ENCODE assay signal across 15 cellular contexts in the genomic region with DNA sequence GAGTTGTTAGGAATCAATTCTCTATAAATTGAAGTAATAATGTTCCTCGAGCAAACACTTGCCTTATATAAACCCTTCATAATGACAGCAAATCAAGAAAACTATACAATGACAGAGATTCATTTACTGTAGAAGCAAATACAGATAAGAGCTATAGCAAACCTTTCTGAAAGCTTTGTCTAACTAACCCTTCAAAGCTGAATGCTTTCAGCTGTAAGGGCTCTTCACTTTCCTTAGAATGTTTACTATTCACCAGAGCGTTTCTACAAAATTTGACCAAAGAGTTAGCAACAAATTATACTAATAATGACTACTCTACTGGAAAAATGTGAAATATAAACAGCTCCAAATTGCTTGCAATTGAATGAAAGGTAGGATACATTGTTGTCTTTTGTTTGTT.
"Had no signal": no experiment of that assay in that cellular context is flagged by ENCODE, and none has a peak within 500 bp of the region (broad histone marks: within the 10 kb centered on the region; RNA-seq: fewer than 3 reads in every experiment).

No MANE protein-coding gene starts in this region.

- ATAC-seq: activated T-cell treated with anti-CD3 and anti-CD28 coated beads, Interleukin-2, amount 50 U/mL, for 4 hours; effector memory CD8-positive, alpha-beta T cell; gastroesophageal sphincter; left ventricle myocardium superior had no signal

- DNase-seq: activated CD4-positive, alpha-beta memory T cell treated with anti-CD3 and anti-CD28 coated beads for 36 hours; activated CD4-positive, alpha-beta T cell treated with anti-CD3 and anti-CD28 coated beads for 1 hour; activated gamma-delta T cell; activated naive CD8-positive, alpha-beta T cell treated with anti-CD3 and anti-CD28 coated beads for 36 hours; activated T-cell treated with anti-CD3 and anti-CD28 coated beads, Interleukin-2, amount 50 U/mL, for 4 hours; brain microvascular endothelial cell; effector memory CD8-positive, alpha-beta T cell; kidney; left ventricle myocardium superior; mesendoderm; nephron progenitor cell; stimulated activated CD4-positive, alpha-beta T cell treated with anti-CD3 and anti-CD28 coated beads, Interleukin-12 subunit alpha, Interleukin-12 subunit beta, amount 100 ng/mL, for 4 hours; stimulated activated naive CD4-positive, alpha-beta T cell; trophoblast cell had no signal
